9 cellular contexts compared by ENCODE assay signal in genomic region chr3:38153986-38154608, GRCh38. TPM values are rescaled to one million over a fixed set of nuclear protein-coding genes. Genes with fewer than 3 reads are reported as not detected.
DNase-seq lines count a peak whose midpoint lies in the region; ATAC-seq and TF ChIP-seq lines count a peak whose summit lies in the region.
"Had no signal": no experiment of that assay in that cellular context is flagged by ENCODE, and none has a peak within 500 bp of the region (broad histone marks: within the 10 kb centered on the region; RNA-seq: fewer than 3 reads in every experiment).

No MANE protein-coding gene starts in this region.

- WGBS in lower leg skin, 2 donors: 39 to 53% methylated on average over 2 of the region's 2 CpGs

- H3K4me3 ChIP-seq in AG09309 (ENCODE audit: control insufficient read depth, low read depth, low read length) (no peak overlapping the region), lower leg skin (ENCODE audit: low read depth, poor library complexity, severe bottlenecking) (no peak overlapping the region)

- no peak for TF ChIP-seq CTCF in AG09309 (IDR thresholded peaks at IDR 0.05; ENCODE audit: control insufficient read depth, insufficient read depth, low read depth, low read length, missing control alignments)
- no peak for TF ChIP-seq CTCF in lower leg skin (IDR thresholded peaks at IDR 0.05)

- ATAC-seq in HG03159 (IDR thresholded peaks at IDR 0.05; ENCODE audit: unreplicated experiment) (no peak), GM19452 (IDR thresholded peaks at IDR 0.05; ENCODE audit: unreplicated experiment) (no peak)

- intact Hi-C loops in lower leg skin (cut with DNase I; ENCODE audit: low total_unique reads) (no loop called here), head of caudate nucleus (cut with DNase I) (no loop called here)

- DNase-seq in AG09309 (ENCODE audit: low read depth) (peak; percentile 73), HT1080 (ENCODE audit: low read depth) (peak; percentile 72), astrocyte of the hippocampus (ENCODE audit: low read depth, low spot score) (peak; percentile 40), lower leg skin (ENCODE audit: low spot score in 2 of 2) (peak; percentile 28 to 64), head of caudate nucleus (no peak)
- no peak for DNase-seq in activated CD8-positive, alpha-beta memory T cell treated with anti-CD3 and anti-CD28 coated beads for 24 hours
- DNase-seq: NCI-H2171 had no signal

- no peak for TF ChIP-seq POLR2A in lower leg skin (IDR thresholded peaks at IDR 0.05)

RNA-seq across cellular contexts. Expression of gene OXSR1, which starts 11.2 kb away (rescaled TPM):
- 28.5 and 35.6 TPM in 2 replicates for total RNA-seq in HT1080 (2014; rRNA removed; shearing (Covaris generic))
- 43.6 and 49.9 TPM in 2 replicates for polyA plus RNA-seq in HT1080 (2015; cell fraction: cytosol; rRNA removed)
- 69.9 and 71.9 TPM in 2 replicates for polyA plus RNA-seq in HT1080 (2015; cell fraction: nucleus; rRNA removed)
- 10 to 100 TPM; 23.4 to 36.1 (median 31.6) TPM for total RNA-seq in lower leg skin

RNA-seq across cellular contexts. Expression of gene MYD88, which starts 15.6 kb away (rescaled TPM):
- total RNA-seq in HT1080 (2014; rRNA removed; shearing (Covaris generic)): 0.03 TPM in 1 of 2 replicates, not detected in the other
- 0.16 and 0.26 TPM in 2 replicates for polyA plus RNA-seq in HT1080 (2015; cell fraction: cytosol; rRNA removed)
- 0.07 and 0.44 TPM in 2 replicates for polyA plus RNA-seq in HT1080 (2015; cell fraction: nucleus; rRNA removed)
- total RNA-seq in lower leg skin: 10 to 100 TPM; 22.9 to 32.2 (median 23.6) TPM

RNA-seq across cellular contexts. Expression of gene ACAA1, which starts 17.2 kb away (rescaled TPM):
- total RNA-seq in HT1080 (2014; rRNA removed; shearing (Covaris generic)): 9.2 and 14.2 TPM in 2 replicates
- polyA plus RNA-seq in HT1080 (2015; cell fraction: cytosol; rRNA removed): 23.8 and 29.5 TPM in 2 replicates
- polyA plus RNA-seq in HT1080 (2015; cell fraction: nucleus; rRNA removed): 56.6 and 57.3 TPM in 2 replicates
- 10 to 100 TPM; 28.1 to 50.1 (median 40.2) TPM for total RNA-seq in lower leg skin

Comparison
In these comparisons a context has a peak if more than half of its experiments do, and no peak if none do; other contexts are left out.
1. DNase-seq: peak in AG09309 (single experiment), HT1080 (single experiment), astrocyte of the hippocampus (single experiment) and lower leg skin (2 of 2); none in head of caudate nucleus (0 of 42) and activated CD8-positive, alpha-beta memory T cell treated with anti-CD3 and anti-CD28 coated beads for 24 hours (single experiment).
2. RNA of gene MYD88, which starts 15.6 kb away (total RNA-seq): 22.9 to 32.2 TPM in lower leg skin; 0.03 TPM in HT1080; every median in the first group is over 10 times any median in the second.